Comparison of ENCODE assay signal across 2 cellular contexts in genomic region chr22:28976588-28976987, GRCh38.
TF ChIP-seq lines count a peak whose summit lies in the region.

No MANE protein-coding gene starts in this region.

TF ChIP-seq in HEK293, 187 proteins besides CTCF, POLR2A, EP300 and RAD21 (continued from another document and continues in another):
- TF ChIP-seq ZBTB26 (tag by site-specific recombination; optimal IDR thresholded peaks at IDR 0.05) (no peak), HOXA7 (CRISPR knock-in tag; IDR thresholded peaks at IDR 0.05; ENCODE audit: borderline replicate concordance) (no peak), ZSCAN30 (tag by site-specific recombination; IDR thresholded peaks at IDR 0.05) (no peak), ZNF121 (tag by site-specific recombination; IDR thresholded peaks at IDR 0.05) (no peak), SP7 (tag by site-specific recombination; IDR thresholded peaks at IDR 0.05) (peak; percentile 61), ZNF561 (tag by site-specific recombination; IDR thresholded peaks at IDR 0.05; ENCODE audit: borderline replicate concordance) (no peak), HIC1 (tag by site-specific recombination; IDR thresholded peaks at IDR 0.05) (no peak), BCL11B (tag by site-specific recombination; IDR thresholded peaks at IDR 0.05; ENCODE audit: low read depth) (no peak), BCL11A (tag by site-specific recombination; IDR thresholded peaks at IDR 0.05; ENCODE audit: low read depth) (no peak), GFI1B (tag by site-specific recombination; IDR thresholded peaks at IDR 0.05) (no peak), ZNF391 (tag by site-specific recombination; IDR thresholded peaks at IDR 0.05; ENCODE audit: borderline replicate concordance, low read depth) (no peak), ZNF48 (tag by site-specific recombination; IDR thresholded peaks at IDR 0.05) (no peak), ZNF518A (tag by site-specific recombination; conservative IDR thresholded peaks at IDR 0.05; ENCODE audit: low read depth) (no peak)
- TF ChIP-seq, protein P1, sequence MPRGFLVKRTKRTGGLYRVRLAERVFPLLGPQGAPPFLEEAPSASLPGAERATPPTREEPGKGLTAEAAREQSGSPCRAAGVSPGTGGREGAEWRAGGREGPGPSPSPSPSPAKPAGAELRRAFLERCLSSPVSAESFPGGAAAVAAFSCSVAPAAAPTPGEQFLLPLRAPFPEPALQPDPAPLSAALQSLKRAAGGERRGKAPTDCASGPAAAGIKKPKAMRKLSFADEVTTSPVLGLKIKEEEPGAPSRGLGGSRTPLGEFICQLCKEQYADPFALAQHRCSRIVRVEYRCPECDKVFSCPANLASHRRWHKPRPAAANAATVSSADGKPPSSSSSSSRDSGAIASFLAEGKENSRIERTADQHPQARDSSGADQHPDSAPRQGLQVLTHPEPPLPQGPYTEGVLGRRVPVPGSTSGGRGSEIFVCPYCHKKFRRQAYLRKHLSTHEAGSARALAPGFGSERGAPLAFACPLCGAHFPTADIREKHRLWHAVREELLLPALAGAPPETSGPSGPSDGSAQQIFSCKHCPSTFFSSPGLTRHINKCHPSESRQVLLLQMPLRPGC (tag by site-specific recombination; IDR thresholded peaks at IDR 0.05) = peak; percentile 32; the same call in 1 of the 2 replicates

TF ChIP-seq in liver, 16 proteins besides CTCF, POLR2A, EP300 and RAD21 (continued from another document):
- TF ChIP-seq REST (IDR thresholded peaks at IDR 0.05) = no peak
